8 cellular contexts compared by ENCODE assay signal in genomic region chr11:73779084-73779902, GRCh38. TPM values are rescaled to one million over a fixed set of nuclear protein-coding genes. Genes with fewer than 3 reads are reported as not detected.
DNase-seq lines count a peak whose midpoint lies in the region; ATAC-seq and TF ChIP-seq lines count a peak whose summit lies in the region.

No MANE protein-coding gene starts in this region.

- H3K9me3 Mint-ChIP-seq in CD4-positive, alpha-beta T cell = no peaks in the 10 kb centered on the region
- H3K9me3 Mint-ChIP-seq in activated CD4-positive, alpha-beta memory T cell treated with anti-CD3 and anti-CD28 coated beads for 36 hours = no peaks in the 10 kb centered on the region

- DNase-seq in CD4-positive, alpha-beta T cell = peak; percentile 95 to 97 (median 96)
- DNase-seq in NCI-H82 (lab: John Stamatoyannopoulos, UW) (peak; percentile 99), dorsolateral prefrontal cortex (peak; percentile 96 to 99 (median 99)), right lobe of liver (peak; percentile 99 to 100 (median 100))
- DNase-seq in activated CD4-positive, alpha-beta memory T cell treated with anti-CD3 and anti-CD28 coated beads for 36 hours = peak; percentile 99
- DNase-seq in stimulated activated CD4-positive, alpha-beta T cell treated with anti-CD3 and anti-CD28 coated beads, Interleukin-4, amount 100 ng/mL, for 24 hours = peak; percentile 99

- peak overlapping the region; percentile 95 for H3K4me3 Mint-ChIP-seq in CD4-positive, alpha-beta T cell
- peak overlapping the region; percentile 87 for H3K4me3 Mint-ChIP-seq in activated CD4-positive, alpha-beta memory T cell treated with anti-CD3 and anti-CD28 coated beads for 36 hours

- no peaks in the 10 kb centered on the region for H3K27me3 ChIP-seq in CD4-positive, alpha-beta T cell (ENCODE audit: control insufficient read depth, insufficient read depth, low read length)
- H3K27me3 ChIP-seq in dorsolateral prefrontal cortex (no peaks in the 10 kb centered on the region), right lobe of liver (no peaks in the 10 kb centered on the region)

- peak overlapping the region; percentile 99 for H3K27ac Mint-ChIP-seq in CD4-positive, alpha-beta T cell
- H3K27ac Mint-ChIP-seq in activated CD4-positive, alpha-beta memory T cell treated with anti-CD3 and anti-CD28 coated beads for 36 hours = peak overlapping the region; percentile 97

- H3K36me3 ChIP-seq in right lobe of liver = no peaks in the 10 kb centered on the region

- no peak for TF ChIP-seq CTCF in CD4-positive, alpha-beta T cell (IDR thresholded peaks at IDR 0.05)
- TF ChIP-seq CTCF in dorsolateral prefrontal cortex (IDR thresholded peaks at IDR 0.05 in 54 of 56, conservative IDR thresholded peaks at IDR 0.05 in 2 of 56; ENCODE audit: low read depth in 1 of 56, partially characterized antibody in 56 of 56) (peak in 28 of 56 donors; percentile 2 to 54 (median 30)), right lobe of liver (IDR thresholded peaks at IDR 0.05) (no peak)

- POLR2A ChIA-PET in CD4-positive, alpha-beta T cell (lab: Charles Lee) = interaction anchor here (0.6 to 3.0 kb wide), 18 partner anchors 9 to 1667 kb away, joined by 3 to 236 read pairs (median 5); partner anchors contain the start of genes ANAPC15, C2CD3, CLPB and COA4
- POLR2A ChIA-PET in activated CD4-positive, alpha-beta memory T cell treated with anti-CD3 and anti-CD28 coated beads for 36 hours (lab: Charles Lee) = interaction anchor here (0.6 to 2.4 kb wide), 6 partner anchors 9 to 240 kb away, joined by 3 to 37 read pairs (median 6); partner anchors contain the start of genes COA4, MRPL48, PAAF1 and RAB6A

- CTCF ChIA-PET in CD4-positive, alpha-beta T cell (lab: Charles Lee) = interaction anchor here (0.9 to 2.8 kb wide), 4 partner anchors 18 to 637 kb away, joined by 3 to 35 read pairs (median 3); partner anchors contain the start of genes FCHSD2 and RAB6A
- CTCF ChIA-PET in activated CD4-positive, alpha-beta memory T cell treated with anti-CD3 and anti-CD28 coated beads for 36 hours (lab: Charles Lee) = interaction anchor here (1.3 to 1.9 kb wide), 4 partner anchors 9 to 154 kb away, joined by 3 to 17 read pairs (median 5); partner anchors contain the start of gene RAB6A

- WGBS in right lobe of liver (ENCODE audit: insufficient coverage, low coverage, low lambda C conversion rate, missing lambda C conversion rate) = 0% methylated on average over 18 of the region's 30 CpGs

- H3K36me3 Mint-ChIP-seq in CD4-positive, alpha-beta T cell (ENCODE audit: low read depth) = no peaks in the 10 kb centered on the region
- no peaks in the 10 kb centered on the region for H3K36me3 Mint-ChIP-seq in activated CD4-positive, alpha-beta memory T cell treated with anti-CD3 and anti-CD28 coated beads for 36 hours

- H3K9me3 ChIP-seq in CD4-positive, alpha-beta T cell (ENCODE audit: control insufficient read depth, low read length) = no peaks in the 10 kb centered on the region
- H3K9me3 ChIP-seq in right lobe of liver = no peaks in the 10 kb centered on the region

- peak; percentile 95 for ATAC-seq in CD4-positive, alpha-beta T cell (ENCODE audit: poor library complexity)
- peak; percentile 99 for ATAC-seq in GM19452 (IDR thresholded peaks at IDR 0.05; ENCODE audit: unreplicated experiment)
- peak; percentile 78 for ATAC-seq in HG03575 (IDR thresholded peaks at IDR 0.05; ENCODE audit: extremely low read depth, insufficient number of reproducible peaks, low FRiP score, unreplicated experiment)
- ATAC-seq in right lobe of liver = peak; percentile 97 to 99 (median 98)

- peaks cover 0 to 11% (median 7%) of the 10 kb centered on the region in 4 donors for H3K4me1 ChIP-seq in right lobe of liver

- H3K27me3 Mint-ChIP-seq in CD4-positive, alpha-beta T cell = no peaks in the 10 kb centered on the region
- H3K27me3 Mint-ChIP-seq in activated CD4-positive, alpha-beta memory T cell treated with anti-CD3 and anti-CD28 coated beads for 36 hours = no peaks in the 10 kb centered on the region

- TF ChIP-seq POLR2A in right lobe of liver (IDR thresholded peaks at IDR 0.05) = peak; percentile 71

- peaks cover 14% of the 10 kb centered on the region for H3K4me1 Mint-ChIP-seq in CD4-positive, alpha-beta T cell (ENCODE audit: low read depth)
- H3K4me1 Mint-ChIP-seq in activated CD4-positive, alpha-beta memory T cell treated with anti-CD3 and anti-CD28 coated beads for 36 hours (ENCODE audit: low read depth) = peaks cover 11% of the 10 kb centered on the region

- H3K4me3 ChIP-seq in dorsolateral prefrontal cortex (peak overlapping the region; percentile 40 to 87 (median 70)), right lobe of liver (peak overlapping the region; percentile 28 to 57 (median 50))

- peak overlapping the region; percentile 95 for H3K27ac ChIP-seq in CD4-positive, alpha-beta T cell (ENCODE audit: low read depth, low read length)
- peak overlapping the region; percentile 84 to 100 (median 97) for H3K27ac ChIP-seq in dorsolateral prefrontal cortex
- H3K27ac ChIP-seq in right lobe of liver = peak overlapping the region; percentile 83 to 91 (median 86)

- intact Hi-C loops in CD4-positive, alpha-beta T cell (cut with DNase I, micrococcal nuclease) = loop anchor here (1.0 to 5.0 kb wide), 6 partner anchors 8 to 968 kb away; partner anchors contain the start of genes RAB6A (in 2 of the 2), C2CD3 (in 1 of the 2), FAM168A (in 1 of the 2) and MRPL48 (in 1 of the 2)
- intact Hi-C loops in activated CD4-positive, alpha-beta memory T cell treated with anti-CD3 and anti-CD28 coated beads for 36 hours (cut with micrococcal nuclease) = loop anchor here (1.0 kb wide), 3 partner anchors 8 to 392 kb away; partner anchors contain the start of genes C2CD3, MRPL48, PPME1 and RAB6A
- intact Hi-C loops in dorsolateral prefrontal cortex (cut with DNase I) (loop anchor here (1.0 kb wide), 2 partner anchors 8 to 18 kb away; partner anchors contain the start of genes RAB6A (in 2 of the 2) and MRPL48 (in 1 of the 2)), right lobe of liver (cut with DNase I) (no loop called here)

RNA-seq across cellular contexts. Expression of gene MRPL48, which starts 8.4 kb away (rescaled TPM):
- 10 to 100 TPM in 1 of 2 experiments, 1 to 10 TPM in 1; 9.5 to 10.1 TPM for total RNA-seq in CD4-positive, alpha-beta T cell
- 10 to 100 TPM; 43.4 to 45.7 TPM for total RNA-seq in activated CD4-positive, alpha-beta memory T cell treated with anti-CD3 and anti-CD28 coated beads for 36 hours
- total RNA-seq in dorsolateral prefrontal cortex = 10 to 100 TPM; 24.2 to 72.9 (median 43.4) TPM
- total RNA-seq in right lobe of liver = 10 to 100 TPM; 15.9 to 26.7 (median 18.2) TPM

RNA-seq across cellular contexts. Expression of gene RAB6A, which starts 18.4 kb away (rescaled TPM):
- 10 to 100 TPM; 42.6 to 49.3 TPM for total RNA-seq in CD4-positive, alpha-beta T cell
- total RNA-seq in activated CD4-positive, alpha-beta memory T cell treated with anti-CD3 and anti-CD28 coated beads for 36 hours = 10 to 100 TPM; 66.0 to 71.0 TPM
- total RNA-seq in dorsolateral prefrontal cortex (100 to 1,000 TPM; 200 to 371 (median 290) TPM), right lobe of liver (100 to 1,000 TPM in 2 of 6 experiments, 10 to 100 TPM in 4; 59.3 to 163 (median 81.7) TPM)

Comparison
In these comparisons a context has a peak if more than half of its experiments do, and no peak if none do; other contexts are left out.
1. Peak in every context shown above with its lines: DNase-seq, ATAC-seq, H3K4me3 ChIP-seq and H3K27ac ChIP-seq.
2. intact Hi-C loops: an anchor here in CD4-positive, alpha-beta T cell (1.0 to 5.0 kb wide), activated CD4-positive, alpha-beta memory T cell treated with anti-CD3 and anti-CD28 coated beads for 36 hours (1.0 kb wide) and dorsolateral prefrontal cortex (1.0 kb wide); none called in right lobe of liver.